17 cellular contexts compared by ENCODE assay signal in genomic region chr13:30738526-30738925, GRCh38. TPM values are rescaled to one million over a fixed set of nuclear protein-coding genes. Genes with fewer than 3 reads are reported as not detected.
A peak's percentile ranks its signal among the peaks of the same experiment; 100 is the strongest.
DNase-seq lines count a peak whose midpoint lies in the region; ATAC-seq, FAIRE-seq and TF ChIP-seq lines count a peak whose summit lies in the region.
"Had no signal": no experiment of that assay in that cellular context is flagged by ENCODE, and none has a peak within 500 bp of the region (broad histone marks: within the 10 kb centered on the region; RNA-seq: fewer than 3 reads in every experiment).

No MANE protein-coding gene starts in this region.

- no peak for FAIRE-seq in A549 (lab: Jason Lieb, UNC)

- DNase-seq in A549 (ENCODE audit: low read depth in 1 of 2, low spot score in 1 of 2) (no peak), RWPE2 (ENCODE audit: low spot score) (no peak), left kidney (ENCODE audit: low read depth, low spot score) (peak; percentile 41), KBM-7 (no peak), HuH-7 (ENCODE audit: low spot score) (no peak), NOMO-1 treated with DMSO at 0.1 percent for 48 hours (lab: John Stamatoyannopoulos, UW; ENCODE audit: unreplicated experiment) (no peak)
- DNase-seq in CD4-positive, alpha-beta memory T cell, result no peak
- DNase-seq: activated naive CD4-positive, alpha-beta T cell treated with anti-CD3 and anti-CD28 coated beads, Interleukin-2, amount 50 U/mL, for 16 hours; C1 segment of cervical spinal cord; GDM1; left colon; NCI-H2171; PC-9; sigmoid colon had no signal

- H3K4me1 Mint-ChIP-seq in CD4-positive, alpha-beta memory T cell, result peaks cover 52 to 85% (median 71%) of the 10 kb centered on the region in 4 donors

- H3K27me3 ChIP-seq in CD4-positive, alpha-beta memory T cell (ENCODE audit: insufficient read depth, low read length), result no peaks in the 10 kb centered on the region
- H3K27me3 ChIP-seq in RWPE2 (ENCODE audit: insufficient read depth, poor library complexity, severe bottlenecking), result no peaks in the 10 kb centered on the region
- H3K27me3 ChIP-seq: sigmoid colon had no signal

- intact Hi-C loops in CD4-positive, alpha-beta memory T cell (cut with micrococcal nuclease), result no loop called here

- H3K27ac ChIP-seq in A549 (peak overlapping the region; percentile 70 to 85; a peak in 5 of 6 replicates), RWPE2 (ENCODE audit: poor library complexity, severe bottlenecking) (peak overlapping the region; percentile 97)
- no peak overlapping the region for H3K27ac ChIP-seq in CD4-positive, alpha-beta memory T cell (ENCODE audit: low read depth, low read length)
- H3K27ac ChIP-seq: epithelial cell of prostate, PC-9, sigmoid colon had no signal

- H3K4me2 ChIP-seq in A549, result no peak overlapping the region
- H3K4me2 ChIP-seq: PC-9 had no signal

- H3K4me3 ChIP-seq in A549, result no peak overlapping the region
- peak overlapping the region in 1 of 2 donors; percentile 25 for H3K4me3 ChIP-seq in CD4-positive, alpha-beta memory T cell (ENCODE audit: low read length in 2 of 2)
- H3K4me3 ChIP-seq in RWPE2 (ENCODE audit: severe bottlenecking), result no peak overlapping the region
- H3K4me3 ChIP-seq: PC-9, sigmoid colon had no signal

- ATAC-seq in A549, result no peak
- no peak for ATAC-seq in RWPE2 (ENCODE audit: low read depth)
- ATAC-seq in HG03159 (IDR thresholded peaks at IDR 0.05; ENCODE audit: unreplicated experiment), result no peak
- ATAC-seq: left colon had no signal

- peak overlapping the region; percentile 59 to 99 (median 98) for H3K4me3 Mint-ChIP-seq in CD4-positive, alpha-beta memory T cell
- H3K4me3 Mint-ChIP-seq: neural crest cell had no signal

- CTCF ChIA-PET in A549 (lab: Yijun Ruan, JAX), result interaction anchor here (0.6 to 1.5 kb wide), 4 partner anchors 22 to 606 kb away, joined by 3 to 4 read pairs (median 4); no protein-coding TSS in a partner anchor
- CTCF ChIA-PET in CD4-positive, alpha-beta memory T cell (lab: Charles Lee; ENCODE audit: partially characterized antibody), result interaction anchor here (1.0 to 2.1 kb wide), 5 partner anchors 27 to 63 kb away, joined by 3 to 5 read pairs (median 3); no protein-coding TSS in a partner anchor

- H3K27me3 Mint-ChIP-seq in CD4-positive, alpha-beta memory T cell, result no peaks in the 10 kb centered on the region

- no peak for TF ChIP-seq RAD21 in A549 (conservative IDR thresholded peaks at IDR 0.05 in 1 of 2, IDR thresholded peaks at IDR 0.05 in 1 of 2)

- H3K9me3 Mint-ChIP-seq in CD4-positive, alpha-beta memory T cell, result peaks cover 0 to 1% (median 0%) of the 10 kb centered on the region in 8 donors
- H3K9me3 Mint-ChIP-seq: neural crest cell had no signal

- in situ Hi-C loops in KBM-7 (cut with MboI; ENCODE audit: low pct_unique_long_range_greater_than_20kb, low sequenced_read_pairs), result no loop called here

- no peak for TF ChIP-seq EP300 in A549 (IDR thresholded peaks at IDR 0.05)

- H3K9me3 ChIP-seq in A549 (no peaks in the 10 kb centered on the region), RWPE2 (ENCODE audit: severe bottlenecking) (no peaks in the 10 kb centered on the region)
- no peaks in the 10 kb centered on the region for H3K9me3 ChIP-seq in CD4-positive, alpha-beta memory T cell (ENCODE audit: control insufficient read depth in 1 of 2, low read length in 2 of 2)
- H3K9me3 ChIP-seq: sigmoid colon had no signal

- peak overlapping the region; percentile 81 to 98 (median 91) for H3K27ac Mint-ChIP-seq in CD4-positive, alpha-beta memory T cell

- WGBS in A549 (ENCODE audit: missing lambda C conversion rate), result 87% methylated on average over 4 of the region's 4 CpGs

- H3K4me1 ChIP-seq in A549, result peaks cover 55% of the 10 kb centered on the region
- H3K4me1 ChIP-seq in CD4-positive, alpha-beta memory T cell (ENCODE audit: insufficient read depth, low read length), result peaks cover 79% of the 10 kb centered on the region
- H3K4me1 ChIP-seq in RWPE2 (ENCODE audit: insufficient read depth, poor library complexity, severe bottlenecking), result peaks cover 41% of the 10 kb centered on the region

- POLR2A ChIA-PET in A549 (lab: Yijun Ruan, JAX), result no interaction called here
- POLR2A ChIA-PET in CD4-positive, alpha-beta memory T cell (lab: Charles Lee; ENCODE audit: partially characterized antibody), result interaction anchor here (0.7 to 3.6 kb wide), 4 partner anchors 35 to 888 kb away, joined by 3 to 34 read pairs (median 4); partner anchors contain the start of genes UBE2L5, UBL3 and USPL1

- H3K36me3 ChIP-seq in CD4-positive, alpha-beta memory T cell (ENCODE audit: insufficient read depth, low read length), result no peaks in the 10 kb centered on the region
- H3K36me3 ChIP-seq in RWPE2 (ENCODE audit: low read depth), result no peaks in the 10 kb centered on the region
- H3K36me3 ChIP-seq: sigmoid colon had no signal

- TF ChIP-seq CTCF in A549 (IDR thresholded peaks at IDR 0.05), result no peak
- TF ChIP-seq CTCF in RWPE2 (IDR thresholded peaks at IDR 0.05; ENCODE audit: poor library complexity, severe bottlenecking), result no peak

- TF ChIP-seq POLR2A in A549 (IDR thresholded peaks at IDR 0.05; ENCODE audit: low read length), result no peak

- peaks cover 0 to 13% of the 10 kb centered on the region in 2 donors for H3K36me3 Mint-ChIP-seq in CD4-positive, alpha-beta memory T cell

TF ChIP-seq in A549, 52 proteins besides CTCF, POLR2A, EP300 and RAD21:
- TF ChIP-seq PHF8 (IDR thresholded peaks at IDR 0.05; ENCODE audit: borderline replicate concordance, low read depth), result no peak
- TF ChIP-seq ZC3H11A (IDR thresholded peaks at IDR 0.05), result no peak
- TF ChIP-seq GATA3 (IDR thresholded peaks at IDR 0.05; ENCODE audit: borderline replicate concordance), result no peak
- no peak for TF ChIP-seq HES2 (IDR thresholded peaks at IDR 0.05)
- no peak for TF ChIP-seq KDM1A (IDR thresholded peaks at IDR 0.05; ENCODE audit: low read depth)
- TF ChIP-seq RNF2 (IDR thresholded peaks at IDR 0.05; ENCODE audit: borderline replicate concordance, low read depth), result no peak
- no peak for TF ChIP-seq USF2 (IDR thresholded peaks at IDR 0.05)
- TF ChIP-seq HOXB13 (CRISPR knock-in tag; IDR thresholded peaks at IDR 0.05; ENCODE audit: low read depth), result no peak
- no peak for TF ChIP-seq NFE2L2 (conservative IDR thresholded peaks at IDR 0.05; ENCODE audit: low read length)
- TF ChIP-seq HOXB5 (CRISPR knock-in tag; IDR thresholded peaks at IDR 0.05), result no peak
- no peak for TF ChIP-seq HOXA7 (CRISPR knock-in tag; IDR thresholded peaks at IDR 0.05)
- no peak for TF ChIP-seq ZSCAN20 (CRISPR knock-in tag; IDR thresholded peaks at IDR 0.05)
- no peak for TF ChIP-seq PBX3 (IDR thresholded peaks at IDR 0.05)
- no peak for TF ChIP-seq MAFK (IDR thresholded peaks at IDR 0.05; ENCODE audit: partially characterized antibody)

RNA-seq across cellular contexts. Expression of gene ALOX5AP, which starts 3.2 kb away (rescaled TPM):
- polyA plus RNA-seq in A549 (2011; rRNA removed) (2.8 and 3.4 TPM in 2 replicates), A549 (2017; fragmentation: RNase III; extraction: RNeasy Plus Mini Kit Qiagen cat#74134 plus additional on column Dnase treatment) (2.3 to 3.1 TPM (median 2.6 TPM) in 3 replicates)
- 1.7 and 2.3 TPM in 2 replicates for polyA plus RNA-seq in A549 (2012; cell fraction: cytosol; rRNA removed)
- polyA plus RNA-seq in A549 (2012; cell fraction: nucleus; rRNA removed), result 0.58 and 1.7 TPM in 2 replicates
- polyA minus RNA-seq in A549 (2011; rRNA and poly(A)+ RNA removed), result 0.66 and 1.7 TPM in 2 replicates
- total RNA-seq in CD4-positive, alpha-beta memory T cell, result 10 to 100 TPM; 53.7 to 54.0 TPM
- 100 to 1,000 TPM; 377 to 569 TPM for polyA plus RNA-seq in CD4-positive, alpha-beta memory T cell
- total RNA-seq: neural crest cell, PC-9 had no signal

Comparison
In these comparisons a context has a peak if more than half of its experiments do, and no peak if none do; other contexts are left out.
1. RNA of gene ALOX5AP, which starts 3.2 kb away (polyA plus RNA-seq): 377 to 569 TPM in CD4-positive, alpha-beta memory T cell; 0.58 to 3.4 TPM in A549; every median in the first group is over 10 times any median in the second.